In genomic region chr19:8483165-8483564, GRCh38 we compare ENCODE assay signal across 29 cellular contexts. TPM values are rescaled to one million over a fixed set of nuclear protein-coding genes. Genes with fewer than 3 reads are reported as not detected.
A peak's percentile ranks its signal among the peaks of the same experiment; 100 is the strongest.
DNase-seq lines count a peak whose midpoint lies in the region; ATAC-seq and TF ChIP-seq lines count a peak whose summit lies in the region.
"Had no signal": no experiment of that assay in that cellular context is flagged by ENCODE, and none has a peak within 500 bp of the region (broad histone marks: within the 10 kb centered on the region; RNA-seq: fewer than 3 reads in every experiment).

No MANE protein-coding gene starts in this region.

- ATAC-seq in CD4-positive, CD25-positive, alpha-beta regulatory T cell (ENCODE audit: low read depth in 2 of 2), result no peak
- ATAC-seq: activated CD4-positive, CD25-positive, alpha-beta regulatory T cell treated with anti-CD3 and anti-CD28 coated beads, Interleukin-2, amount 50 U/mL, for 24 hours; esophagus mucosa; natural killer cell treated with Interleukin-12 subunit alpha and Interleukin-12 subunit beta and Interleukin-15 and Interleukin-18, amount 100 ng/mL, for 72 hours had no signal

- H3K9me3 Mint-ChIP-seq in CD4-positive, CD25-positive, alpha-beta regulatory T cell, result no peaks in the 10 kb centered on the region
- H3K9me3 Mint-ChIP-seq in activated T-helper 1 cell treated with anti-CD3 and anti-CD28 coated beads, Interleukin-12 subunit alpha, Interleukin-12 subunit beta, Interleukin-2, Interleukin-4 antibody, amounts not matched to agents 30 ng/mL and 10 ng/mL and 1 ng/mL, durations not matched to agents 14 hours and 24 hours and 36 hours, result no peaks in the 10 kb centered on the region
- H3K9me3 Mint-ChIP-seq: natural killer cell treated with Interleukin-12 subunit alpha and Interleukin-12 subunit beta and Interleukin-15 and Interleukin-18, amount 100 ng/mL, for 72 hours had no signal

- peaks cover 85 to 95% (median 94%) of the 10 kb centered on the region in 11 experiments for H3K36me3 ChIP-seq in BLaER1 treated with 17β-estradiol and CSF1 and Interleukin-3, amounts not matched to agents 10 nM and 100 nM
- H3K36me3 ChIP-seq in CD4-positive, CD25-positive, alpha-beta regulatory T cell (ENCODE audit: control insufficient read depth, insufficient read depth, low read length), result peaks cover 85% of the 10 kb centered on the region
- no peaks in the 10 kb centered on the region for H3K36me3 ChIP-seq in hepatocyte (replicated peaks; ENCODE audit: insufficient read depth, low read depth)
- H3K36me3 ChIP-seq: ovary had no signal

- peaks cover 32 to 77% (median 49%) of the 10 kb centered on the region in 10 experiments for H3K4me1 ChIP-seq in BLaER1 treated with 17β-estradiol and CSF1 and Interleukin-3, amounts not matched to agents 10 nM and 100 nM
- H3K4me1 ChIP-seq in CD4-positive, CD25-positive, alpha-beta regulatory T cell (ENCODE audit: control insufficient read depth, insufficient read depth, low read length, poor library complexity, severe bottlenecking), result peaks cover 27% of the 10 kb centered on the region
- H3K4me1 ChIP-seq in hepatocyte (ENCODE audit: insufficient read depth), result no peaks in the 10 kb centered on the region

- H3K4me3 ChIP-seq in BLaER1 treated with 17β-estradiol and CSF1 and Interleukin-3, amounts not matched to agents 10 nM and 100 nM, result no peak overlapping the region
- no peak overlapping the region for H3K4me3 ChIP-seq in CD4-positive, CD25-positive, alpha-beta regulatory T cell (ENCODE audit: low read depth, low read length)
- H3K4me3 ChIP-seq in hepatocyte, result no peak overlapping the region
- H3K4me3 ChIP-seq: ovary, right atrium auricular region, spleen, thyroid gland had no signal

- intact Hi-C loops in activated T-helper 1 cell treated with anti-CD3 and anti-CD28 coated beads, Interleukin-12 subunit alpha, Interleukin-12 subunit beta, Interleukin-2, Interleukin-4 antibody, amounts not matched to agents 30 ng/mL and 10 ng/mL and 1 ng/mL, durations not matched to agents 14 hours and 24 hours and 36 hours (cut with micrococcal nuclease), result loop anchor here (10.0 kb wide), 1 partner anchor 218 kb away; no protein-coding TSS in a partner anchor

- H3K27ac ChIP-seq in BLaER1 treated with 17β-estradiol and CSF1 and Interleukin-3, amounts not matched to agents 10 nM and 100 nM, result peak overlapping the region in 6 of 11 experiments; percentile 11 to 98 (median 96); a peak in 8 of 22 replicates
- no peak overlapping the region for H3K27ac ChIP-seq in CD4-positive, CD25-positive, alpha-beta regulatory T cell (ENCODE audit: insufficient read depth, low read length, poor library complexity, severe bottlenecking)
- peak overlapping the region; percentile 62 for H3K27ac ChIP-seq in hepatocyte
- H3K27ac ChIP-seq: brain microvascular endothelial cell, ovary, right atrium auricular region, thyroid gland had no signal

- H3K9me3 ChIP-seq in BLaER1 treated with 17β-estradiol and CSF1 and Interleukin-3, amounts not matched to agents 10 nM and 100 nM (replicated peaks in 1 of 11), result peaks cover 0 to 7% (median 0%) of the 10 kb centered on the region in 11 experiments; a peak in 1 of 22 replicates
- no peaks in the 10 kb centered on the region for H3K9me3 ChIP-seq in CD4-positive, CD25-positive, alpha-beta regulatory T cell (ENCODE audit: control insufficient read depth in 2 of 2, low read length in 2 of 2)
- no peaks in the 10 kb centered on the region for H3K9me3 ChIP-seq in hepatocyte (ENCODE audit: low read depth)
- H3K9me3 ChIP-seq: ovary, right atrium auricular region, spleen, thyroid gland had no signal

- H3K36me3 Mint-ChIP-seq in CD4-positive, CD25-positive, alpha-beta regulatory T cell, result peaks cover 54% of the 10 kb centered on the region
- peaks cover 28% of the 10 kb centered on the region for H3K36me3 Mint-ChIP-seq in activated T-helper 1 cell treated with anti-CD3 and anti-CD28 coated beads, Interleukin-12 subunit alpha, Interleukin-12 subunit beta, Interleukin-2, Interleukin-4 antibody, amounts not matched to agents 30 ng/mL and 10 ng/mL and 1 ng/mL, durations not matched to agents 14 hours and 24 hours and 36 hours (ENCODE audit: low read depth)

- H3K9ac ChIP-seq in BLaER1 treated with 17β-estradiol and CSF1 and Interleukin-3, amounts not matched to agents 10 nM and 100 nM, result peak overlapping the region in 1 of 11 experiments; percentile 24; a peak in 1 of 22 replicates

- H4K20me1 ChIP-seq in BLaER1 treated with 17β-estradiol and CSF1 and Interleukin-3, amounts not matched to agents 10 nM and 100 nM, result peaks cover 50 to 92% (median 59%) of the 10 kb centered on the region in 11 experiments
- peaks cover 62% of the 10 kb centered on the region for H4K20me1 ChIP-seq in hepatocyte (ENCODE audit: insufficient read depth, poor library complexity, severe bottlenecking)

- WGBS in hepatocyte (ENCODE audit: low lambda C conversion rate, missing lambda C conversion rate), result 90% methylated on average over 8 of the region's 8 CpGs

- no peak for DNase-seq in CD4-positive, CD25-positive, alpha-beta regulatory T cell
- no peak for DNase-seq in activated T-helper 1 cell treated with anti-CD3 and anti-CD28 coated beads, Interleukin-12 subunit alpha, Interleukin-12 subunit beta, Interleukin-2, Interleukin-4 antibody, amounts not matched to agents 30 ng/mL and 10 ng/mL and 1 ng/mL, durations not matched to agents 14 hours and 24 hours and 36 hours (ENCODE audit: low spot score)
- DNase-seq in hepatocyte (ENCODE audit: low spot score), result no peak
- no peak for DNase-seq in NCI-H146 treated with DMSO at 0.1 percent for 48 hours (lab: John Stamatoyannopoulos, UW; ENCODE audit: unreplicated experiment)
- no peak for DNase-seq in HEK293T (ENCODE audit: extremely low spot score)
- DNase-seq in 8988T, result no peak
- DNase-seq: activated effector memory CD4-positive, alpha-beta T cell treated with Interleukin-2 at 50 U/mL for 16 hours; brain microvascular endothelial cell; DMS79; effector CD4-positive, alpha-beta T cell; foreskin melanocyte; GOT3; hippocampal formation; left ventricle myocardium superior; midbrain; NCI-H1436 treated with DMSO at 0.1 percent for 48 hours; NCI-H510A treated with DMSO at 0.1 percent for 48 hours; SHP77 treated with DMSO at 0.1 percent for 48 hours; stimulated activated CD4-positive, alpha-beta T cell treated with anti-CD3 and anti-CD28 coated beads, Interleukin-4, amount 100 ng/mL, for 24 hours; stimulated activated naive CD4-positive, alpha-beta T cell treated with Interleukin-2 at 50 U/mL for 16 hours; thyroid gland had no signal

- H3K9me2 ChIP-seq in hepatocyte (replicated peaks; ENCODE audit: insufficient read depth), result no peaks in the 10 kb centered on the region

- H3K27me3 ChIP-seq in BLaER1 treated with 17β-estradiol and CSF1 and Interleukin-3, amounts not matched to agents 10 nM and 100 nM, result no peaks in the 10 kb centered on the region
- no peaks in the 10 kb centered on the region for H3K27me3 ChIP-seq in CD4-positive, CD25-positive, alpha-beta regulatory T cell (ENCODE audit: control insufficient read depth, insufficient read depth, low read length)
- H3K27me3 ChIP-seq in hepatocyte, result no peaks in the 10 kb centered on the region
- H3K27me3 ChIP-seq: brain microvascular endothelial cell, ovary, right atrium auricular region, spleen, thyroid gland had no signal

- no peak overlapping the region for H3K4me3 Mint-ChIP-seq in CD4-positive, CD25-positive, alpha-beta regulatory T cell
- H3K4me3 Mint-ChIP-seq in activated T-helper 1 cell treated with anti-CD3 and anti-CD28 coated beads, Interleukin-12 subunit alpha, Interleukin-12 subunit beta, Interleukin-2, Interleukin-4 antibody, amounts not matched to agents 30 ng/mL and 10 ng/mL and 1 ng/mL, durations not matched to agents 14 hours and 24 hours and 36 hours, result no peak overlapping the region
- H3K4me3 Mint-ChIP-seq: natural killer cell treated with Interleukin-12 subunit alpha and Interleukin-12 subunit beta and Interleukin-15 and Interleukin-18, amount 100 ng/mL, for 72 hours had no signal

- no peak overlapping the region for H2AFZ ChIP-seq in hepatocyte

- peaks cover 58% of the 10 kb centered on the region for H3K79me2 ChIP-seq in hepatocyte

- POLR2A ChIA-PET in HEK293T (lab: Yijun Ruan, JAX), result interaction anchor here (1.0 kb wide), 1 partner anchor 31 kb away, joined by 4 read pairs; the partner anchor contains the start of gene ZNF414

- H3K4me2 ChIP-seq in BLaER1 treated with 17β-estradiol and CSF1 and Interleukin-3, amounts not matched to agents 10 nM and 100 nM, result peak overlapping the region in 2 of 11 experiments; percentile 89 to 90; a peak in 3 of 22 replicates
- no peak overlapping the region for H3K4me2 ChIP-seq in hepatocyte

- H3K27me3 Mint-ChIP-seq in CD4-positive, CD25-positive, alpha-beta regulatory T cell, result no peaks in the 10 kb centered on the region
- no peaks in the 10 kb centered on the region for H3K27me3 Mint-ChIP-seq in activated T-helper 1 cell treated with anti-CD3 and anti-CD28 coated beads, Interleukin-12 subunit alpha, Interleukin-12 subunit beta, Interleukin-2, Interleukin-4 antibody, amounts not matched to agents 30 ng/mL and 10 ng/mL and 1 ng/mL, durations not matched to agents 14 hours and 24 hours and 36 hours (ENCODE audit: insufficient read depth)
- H3K27me3 Mint-ChIP-seq: natural killer cell treated with Interleukin-12 subunit alpha and Interleukin-12 subunit beta and Interleukin-15 and Interleukin-18, amount 100 ng/mL, for 72 hours had no signal

- peaks cover 10 to 58% (median 36%) of the 10 kb centered on the region in 4 donors for H3K4me1 Mint-ChIP-seq in CD4-positive, CD25-positive, alpha-beta regulatory T cell
- peaks cover 40% of the 10 kb centered on the region for H3K4me1 Mint-ChIP-seq in activated T-helper 1 cell treated with anti-CD3 and anti-CD28 coated beads, Interleukin-12 subunit alpha, Interleukin-12 subunit beta, Interleukin-2, Interleukin-4 antibody, amounts not matched to agents 30 ng/mL and 10 ng/mL and 1 ng/mL, durations not matched to agents 14 hours and 24 hours and 36 hours (ENCODE audit: low read depth)

- no peak for TF ChIP-seq CTCF in hepatocyte (IDR thresholded peaks at IDR 0.05; ENCODE audit: poor library complexity)

- CTCF ChIA-PET in HEK293T (lab: Yijun Ruan, JAX), result no interaction called here

- peak overlapping the region in 2 of 3 donors; percentile 1 to 17 for H3K27ac Mint-ChIP-seq in CD4-positive, CD25-positive, alpha-beta regulatory T cell
- H3K27ac Mint-ChIP-seq in activated T-helper 1 cell treated with anti-CD3 and anti-CD28 coated beads, Interleukin-12 subunit alpha, Interleukin-12 subunit beta, Interleukin-2, Interleukin-4 antibody, amounts not matched to agents 30 ng/mL and 10 ng/mL and 1 ng/mL, durations not matched to agents 14 hours and 24 hours and 36 hours, result peak overlapping the region; percentile 14

RNA-seq across cellular contexts. Expression of gene PRAM1, which starts 19.3 kb away (rescaled TPM):
- total RNA-seq in CD4-positive, CD25-positive, alpha-beta regulatory T cell, result 3.7 TPM
- under 1 TPM in 2 of 4 donors, not detected in 2; 0.06 to 0.21 TPM for polyA plus RNA-seq in CD4-positive, CD25-positive, alpha-beta regulatory T cell
- total RNA-seq in activated T-helper 1 cell treated with anti-CD3 and anti-CD28 coated beads, Interleukin-12 subunit alpha, Interleukin-12 subunit beta, Interleukin-2, Interleukin-4 antibody, amounts not matched to agents 30 ng/mL and 10 ng/mL and 1 ng/mL, durations not matched to agents 14 hours and 24 hours and 36 hours, result 0.10 and 0.44 TPM in 2 replicates
- 0.44 and 0.73 TPM in 2 replicates for total RNA-seq in hepatocyte
- 0.48 and 0.91 TPM in 2 replicates for polyA plus RNA-seq in hepatocyte
- total RNA-seq: HT1080 had no signal

RNA-seq across cellular contexts. Expression of gene ZNF414, which starts 30.8 kb away (rescaled TPM):
- total RNA-seq in CD4-positive, CD25-positive, alpha-beta regulatory T cell, result 35.1 TPM
- 10 to 100 TPM in 3 of 4 donors, 1 to 10 TPM in 1; 9.7 to 15.0 (median 12.6) TPM for polyA plus RNA-seq in CD4-positive, CD25-positive, alpha-beta regulatory T cell
- total RNA-seq in activated T-helper 1 cell treated with anti-CD3 and anti-CD28 coated beads, Interleukin-12 subunit alpha, Interleukin-12 subunit beta, Interleukin-2, Interleukin-4 antibody, amounts not matched to agents 30 ng/mL and 10 ng/mL and 1 ng/mL, durations not matched to agents 14 hours and 24 hours and 36 hours, result 22.1 and 23.6 TPM in 2 replicates
- total RNA-seq in hepatocyte, result 3.8 and 5.7 TPM in 2 replicates
- 54.2 and 54.3 TPM in 2 replicates for polyA plus RNA-seq in hepatocyte

RNA-seq across cellular contexts. Expression of gene HNRNPM, which starts 38.4 kb away (rescaled TPM):
- 263 TPM for total RNA-seq in CD4-positive, CD25-positive, alpha-beta regulatory T cell
- 100 to 1,000 TPM; 161 to 221 (median 184) TPM for polyA plus RNA-seq in CD4-positive, CD25-positive, alpha-beta regulatory T cell
- 323 and 331 TPM in 2 replicates for total RNA-seq in activated T-helper 1 cell treated with anti-CD3 and anti-CD28 coated beads, Interleukin-12 subunit alpha, Interleukin-12 subunit beta, Interleukin-2, Interleukin-4 antibody, amounts not matched to agents 30 ng/mL and 10 ng/mL and 1 ng/mL, durations not matched to agents 14 hours and 24 hours and 36 hours
- total RNA-seq in hepatocyte, result 64.7 and 69.3 TPM in 2 replicates
- polyA plus RNA-seq in hepatocyte, result 159 and 161 TPM in 2 replicates
